ENCODE assay signal across 20 cellular contexts in genomic region chr2:142965464-142965863, GRCh38.
DNase-seq lines count a peak whose midpoint lies in the region; ATAC-seq and TF ChIP-seq lines count a peak whose summit lies in the region.
"Had no signal": no experiment of that assay in that cellular context is flagged by ENCODE, and none has a peak within 500 bp of the region (broad histone marks: within the 10 kb centered on the region; RNA-seq: fewer than 3 reads in every experiment).

No MANE protein-coding gene starts in this region.

- H3K4me3 Mint-ChIP-seq in MCF 10A (ENCODE audit: unreplicated experiment), result no peak overlapping the region
- H3K4me3 Mint-ChIP-seq: activated T-helper 17 cell treated with anti-CD3 and anti-CD28 coated beads, Interleukin-2, amount 50 U/mL, for 72 hours; HFFc6 had no signal

- H3K9me3 Mint-ChIP-seq in MCF 10A (ENCODE audit: unreplicated experiment), result no peaks in the 10 kb centered on the region
- H3K9me3 Mint-ChIP-seq: activated T-helper 17 cell treated with anti-CD3 and anti-CD28 coated beads, Interleukin-2, amount 50 U/mL, for 72 hours had no signal

- intact Hi-C loops in mammary epithelial cell (cut with micrococcal nuclease) (no loop called here), MCF 10A (cut with micrococcal nuclease) (no loop called here)

- H3K4me1 ChIP-seq in mammary epithelial cell (ENCODE audit: insufficient read depth, low read length), result peaks cover 4% of the 10 kb centered on the region
- H3K4me1 ChIP-seq: BLaER1 had no signal

- WGBS in mammary epithelial cell (ENCODE audit: low coverage, missing lambda C conversion rate), result 82% methylated on average over 1 of the region's 1 CpG

- H4K20me1 ChIP-seq in mammary epithelial cell (ENCODE audit: insufficient read depth, low read length), result no peaks in the 10 kb centered on the region
- H4K20me1 ChIP-seq: BLaER1 had no signal

- ATAC-seq in GM18520 (IDR thresholded peaks at IDR 0.05; ENCODE audit: unreplicated experiment), result no peak
- ATAC-seq: activated T-helper 17 cell treated with anti-CD3 and anti-CD28 coated beads, Interleukin-2, amount 50 U/mL, for 72 hours; HepG2; left lobe of liver had no signal

- no peaks in the 10 kb centered on the region for H3K79me2 ChIP-seq in mammary epithelial cell (ENCODE audit: insufficient read depth, low read length)

- H3K36me3 Mint-ChIP-seq in MCF 10A (ENCODE audit: insufficient read depth, unreplicated experiment), result peaks cover 100% of the 10 kb centered on the region

- H3K4me3 ChIP-seq in mammary epithelial cell (replicated peaks in 1 of 3; ENCODE audit: insufficient read depth in 1 of 3, low read depth in 2 of 3, low read length in 3 of 3), result no peak overlapping the region
- H3K4me3 ChIP-seq in choroid plexus epithelial cell (ENCODE audit: low read depth, low read length), result no peak overlapping the region
- H3K4me3 ChIP-seq: BLaER1 had no signal

- no peaks in the 10 kb centered on the region for H3K27me3 ChIP-seq in mammary epithelial cell (ENCODE audit: insufficient read depth, low read length)
- H3K27me3 ChIP-seq: BLaER1 had no signal

- H3K9me3 ChIP-seq in mammary epithelial cell (replicated peaks; ENCODE audit: insufficient read depth, low read length), result no peaks in the 10 kb centered on the region
- H3K9me3 ChIP-seq: BLaER1 had no signal

- no peak overlapping the region for H3K9ac ChIP-seq in mammary epithelial cell (ENCODE audit: insufficient read depth, low read length)
- H3K9ac ChIP-seq: BLaER1 had no signal

- no peaks in the 10 kb centered on the region for H3K36me3 ChIP-seq in mammary epithelial cell (ENCODE audit: insufficient read depth, low read length)
- H3K36me3 ChIP-seq: BLaER1 had no signal

- no peaks in the 10 kb centered on the region for H3K27me3 Mint-ChIP-seq in MCF 10A (ENCODE audit: insufficient read depth, unreplicated experiment)

- H3K27ac ChIP-seq in mammary epithelial cell (ENCODE audit: insufficient read depth, low read depth, low read length), result no peak overlapping the region
- H3K27ac ChIP-seq: 22Rv1, BLaER1 had no signal

- in situ Hi-C loops in mammary epithelial cell (cut with MboI; ENCODE audit: low sequenced_read_pairs in 2 of 2), result no loop called here

- no peak for TF ChIP-seq CTCF in mammary epithelial cell (conservative IDR thresholded peaks at IDR 0.05 in 1 of 2, IDR thresholded peaks at IDR 0.05 in 1 of 2; ENCODE audit: extremely low read depth in 1 of 2, insufficient read depth in 1 of 2, low read depth in 1 of 2, low read length in 2 of 2)
- TF ChIP-seq CTCF in MCF 10A (IDR thresholded peaks at IDR 0.05; ENCODE audit: unreplicated experiment), result no peak
- no peak for TF ChIP-seq CTCF in choroid plexus epithelial cell (conservative IDR thresholded peaks at IDR 0.05; ENCODE audit: low read depth, low read length)

- CTCF ChIA-PET in mammary epithelial cell (lab: Charles Lee; ENCODE audit: low non-redundant PET) (no interaction called here), MCF 10A (lab: Yijun Ruan, JAX) (interaction anchor here (1.5 kb wide), 2 partner anchors 24 to 86 kb away, joined by 3 read pairs; no protein-coding TSS in a partner anchor)

- peak; percentile 37 for DNase-seq in mammary epithelial cell
- DNase-seq in MCF 10A (ENCODE audit: unreplicated experiment), result no peak
- DNase-seq in choroid plexus epithelial cell (ENCODE audit: low read depth), result peak; percentile 56
- peak; percentile 45 for DNase-seq in kidney tubule cell (ENCODE audit: low spot score)
- DNase-seq in superior temporal gyrus (ENCODE audit: extremely low spot score), result peak; percentile 50
- DNase-seq in Ammon's horn (ENCODE audit: low spot score), result no peak
- DNase-seq in COLO829 (ENCODE audit: low spot score), result no peak
- DNase-seq: activated CD4-positive, alpha-beta T cell treated with anti-CD3 and anti-CD28 coated beads for 4 hours; caudate nucleus; HFFc6; NCI-H1436; NCI-H2171; Right ventricle myocardium superior; stimulated activated CD4-positive, alpha-beta T cell treated with anti-CD3 and anti-CD28 coated beads, Interleukin-12 subunit alpha, Interleukin-12 subunit beta, amount 100 ng/mL, for 4 hours had no signal

- POLR2A ChIA-PET in MCF 10A (lab: Yijun Ruan, JAX), result interaction anchor here (0.7 to 2.4 kb wide), 2 partner anchors 9 to 25 kb away, joined by 3 to 10 read pairs; no protein-coding TSS in a partner anchor

- H3K4me2 ChIP-seq in mammary epithelial cell (ENCODE audit: insufficient read depth, low read depth, low read length), result peak overlapping the region; percentile 1
- H3K4me2 ChIP-seq: BLaER1 had no signal

- dilution Hi-C loops in mammary epithelial cell (cut with HindIII; ENCODE audit: low sequenced_read_pairs), result no loop called here

- H2AFZ ChIP-seq in mammary epithelial cell (ENCODE audit: low read depth, low read length), result peak overlapping the region; percentile 68

- H3K27ac Mint-ChIP-seq in MCF 10A (ENCODE audit: low read depth, unreplicated experiment), result no peak overlapping the region
- H3K27ac Mint-ChIP-seq: activated T-helper 17 cell treated with anti-CD3 and anti-CD28 coated beads, Interleukin-2, amount 50 U/mL, for 72 hours; HFFc6 had no signal

- H3K4me1 Mint-ChIP-seq in MCF 10A (ENCODE audit: insufficient read depth, unreplicated experiment), result peaks cover 5% of the 10 kb centered on the region
- H3K4me1 Mint-ChIP-seq: activated T-helper 17 cell treated with anti-CD3 and anti-CD28 coated beads, Interleukin-2, amount 50 U/mL, for 72 hours had no signal

- BruUV-seq in mammary epithelial cell (replicated peaks; lab: Mats Ljungman, UMichigan), result no TSS peak
- no TSS peak for BruUV-seq in MCF 10A (replicated peaks; lab: Mats Ljungman, UMichigan)

Comparison
In these comparisons a context has a peak if more than half of its experiments do, and no peak if none do; other contexts are left out.
1. DNase-seq: peak in mammary epithelial cell (single experiment), choroid plexus epithelial cell (single experiment), kidney tubule cell (single experiment) and superior temporal gyrus (single experiment); none in MCF 10A (single experiment), Ammon's horn (single experiment) and COLO829 (single experiment).